ENCODE assay signal across 25 cellular contexts in genomic region chr2:215324811-215325210, GRCh38. TPM values are rescaled to one million over a fixed set of nuclear protein-coding genes. Genes with fewer than 3 reads are reported as not detected.
DNase-seq lines count a peak whose midpoint lies in the region; TF ChIP-seq lines count a peak whose summit lies in the region.
"Had no signal": no experiment of that assay in that cellular context is flagged by ENCODE, and none has a peak within 500 bp of the region (broad histone marks: within the 10 kb centered on the region; RNA-seq: fewer than 3 reads in every experiment).

No MANE protein-coding gene starts in this region.

- H3K4me3 ChIP-seq in esophagus muscularis mucosa (no peak overlapping the region), sigmoid colon (no peak overlapping the region)
- H3K4me3 ChIP-seq: esophagus squamous epithelium, heart right ventricle, SJSA1, skin epidermis, upper lobe of right lung had no signal

- DNase-seq in NCI-H2107 treated with DMSO at 0.1 percent for 48 hours (lab: John Stamatoyannopoulos, UW; ENCODE audit: unreplicated experiment) (peak; percentile 92), NCI-H2107 (lab: John Stamatoyannopoulos, UW) (no peak), NCI-H146 treated with DMSO at 0.1 percent for 48 hours (lab: John Stamatoyannopoulos, UW; ENCODE audit: unreplicated experiment) (peak; percentile 23), esophagus muscularis mucosa (ENCODE audit: extremely low spot score) (peak; percentile 14), sigmoid colon (peak; percentile 73), RWPE1 (ENCODE audit: low spot score) (no peak), mucosa of gallbladder (ENCODE audit: low spot score) (no peak)
- DNase-seq in stimulated activated CD4-positive, alpha-beta T cell treated with anti-CD3 and anti-CD28 coated beads, Interleukin-4, amount 100 ng/mL, for 24 hours = no peak
- DNase-seq: activated B cell treated with CpG ODN at 0.5 μM for 24 hours; activated naive CD4-positive, alpha-beta T cell treated with anti-CD3 and anti-CD28 coated beads for 36 hours; central memory CD4-positive, alpha-beta T cell; DND-41; esophagus squamous epithelium; GF-D8; heart right ventricle; Karpas-422; kidney; naive B cell; NCI-H1436 treated with DMSO at 0.1 percent for 48 hours; NCI-H526 treated with DMSO at 0.1 percent for 48 hours; stimulated activated naive CD4-positive, alpha-beta T cell treated with Interleukin-2 at 50 U/mL for 16 hours; T1000; upper lobe of right lung had no signal

- no peak overlapping the region for H3K27ac ChIP-seq in esophagus muscularis mucosa (replicated peaks in 1 of 4)
- peak overlapping the region in 3 of 4 donors; percentile 41 to 66 (median 59) for H3K27ac ChIP-seq in sigmoid colon
- no peak overlapping the region for H3K27ac ChIP-seq in RWPE1
- H3K27ac ChIP-seq: esophagus squamous epithelium, heart right ventricle, SJSA1, skin epidermis, upper lobe of right lung had no signal

- H3K27me3 ChIP-seq in esophagus muscularis mucosa = no peaks in the 10 kb centered on the region
- no peaks in the 10 kb centered on the region for H3K27me3 ChIP-seq in sigmoid colon
- H3K27me3 ChIP-seq: esophagus squamous epithelium, heart right ventricle, SJSA1, upper lobe of right lung had no signal

- peaks cover 33 to 64% (median 53%) of the 10 kb centered on the region in 4 donors for H3K36me3 ChIP-seq in esophagus muscularis mucosa
- H3K36me3 ChIP-seq in sigmoid colon = peaks cover 0 to 71% (median 26%) of the 10 kb centered on the region in 4 donors

- CTCF ChIA-PET in RWPE1 (lab: Yijun Ruan, JAX) = no interaction called here

- peaks cover 0 to 17% (median 8%) of the 10 kb centered on the region in 4 donors for H3K4me1 ChIP-seq in esophagus muscularis mucosa
- peaks cover 0 to 16% (median 15%) of the 10 kb centered on the region in 4 donors for H3K4me1 ChIP-seq in sigmoid colon
- H3K4me1 ChIP-seq: esophagus squamous epithelium, heart right ventricle, upper lobe of right lung had no signal

- WGBS in esophagus muscularis mucosa = 68% methylated on average over 6 of the region's 6 CpGs
- 38 to 66% methylated on average over 6 of the region's 6 CpGs for WGBS in sigmoid colon, 2 donors

- H3K9me3 ChIP-seq in esophagus muscularis mucosa (no peaks in the 10 kb centered on the region), sigmoid colon (no peaks in the 10 kb centered on the region)
- H3K9me3 ChIP-seq: esophagus squamous epithelium, heart right ventricle, SJSA1, upper lobe of right lung had no signal

- intact Hi-C loops in esophagus muscularis mucosa (cut with DNase I) (no loop called here), sigmoid colon (cut with DNase I) (no loop called here)

- TF ChIP-seq EP300 in esophagus muscularis mucosa (IDR thresholded peaks at IDR 0.05) (no peak), sigmoid colon (IDR thresholded peaks at IDR 0.05) (peak in 1 of 4 donors; percentile 60)

- no peak for TF ChIP-seq CTCF in esophagus muscularis mucosa (IDR thresholded peaks at IDR 0.05)
- TF ChIP-seq CTCF in sigmoid colon (IDR thresholded peaks at IDR 0.05) = no peak
- no peak for TF ChIP-seq CTCF in RWPE1 (conservative IDR thresholded peaks at IDR 0.05; ENCODE audit: low read depth)

- POLR2A ChIA-PET in RWPE1 (lab: Yijun Ruan, JAX; ENCODE audit: low non-redundant PET) = no interaction called here

- no peak for TF ChIP-seq POLR2A in esophagus muscularis mucosa (IDR thresholded peaks at IDR 0.05; ENCODE audit: low read depth)
- no peak for TF ChIP-seq POLR2A in sigmoid colon (IDR thresholded peaks at IDR 0.05)

RNA-seq across cellular contexts. Expression of gene ATIC, which starts 13.0 kb away (rescaled TPM):
- 10 to 100 TPM; 29.1 to 50.8 (median 34.4) TPM for total RNA-seq in esophagus muscularis mucosa
- 10 to 100 TPM; 27.0 to 42.6 (median 36.7) TPM for total RNA-seq in sigmoid colon
- 100 to 1,000 TPM in 1 of 3 donors, 10 to 100 TPM in 2; 54.8 to 116 (median 67.3) TPM for polyA plus RNA-seq in sigmoid colon
- total RNA-seq in mucosa of gallbladder = 62.8 TPM

Comparison
In these comparisons a context has a peak if more than half of its experiments do, and no peak if none do; other contexts are left out.
1. DNase-seq: peak in NCI-H2107 treated with DMSO at 0.1 percent for 48 hours (single experiment), NCI-H146 treated with DMSO at 0.1 percent for 48 hours (single experiment), esophagus muscularis mucosa (single experiment) and sigmoid colon (single experiment); none in NCI-H2107 (single experiment), stimulated activated CD4-positive, alpha-beta T cell treated with anti-CD3 and anti-CD28 coated beads, Interleukin-4, amount 100 ng/mL, for 24 hours (single experiment), RWPE1 (single experiment) and mucosa of gallbladder (single experiment).
2. H3K27ac ChIP-seq: peak in sigmoid colon (3 of 4); none in esophagus muscularis mucosa (0 of 4) and RWPE1 (single experiment).